ENCODE assay signal across 8 cellular contexts in genomic region chr9:129258124-129258822, GRCh38.
DNase-seq lines count a peak whose midpoint lies in the region; FAIRE-seq and TF ChIP-seq lines count a peak whose summit lies in the region.

No MANE protein-coding gene starts in this region.

- peak overlapping the region; percentile 33 for H3K4me3 ChIP-seq in BJ (ENCODE audit: low read depth, low read length)
- H3K4me3 ChIP-seq in HFF-Myc (replicated peaks; ENCODE audit: low read depth, low read length), result 0 out of 2 replicates have a peak overlapping the region, but pooled peaks have one; percentile 16
- no peak overlapping the region for H3K4me3 ChIP-seq in neuronal stem cell (ENCODE audit: low read length in 2 of 2)

- H3K4me1 Mint-ChIP-seq in activated naive CD4-positive, alpha-beta T cell treated with anti-CD3 and anti-CD28 coated beads, Interleukin-2, amount 10 ng/mL, durations not matched to agents 7 days and 5 days, result peaks cover 42% of the 10 kb centered on the region
- peaks cover 33% of the 10 kb centered on the region for H3K4me1 Mint-ChIP-seq in stimulated activated naive CD8-positive, alpha-beta T cell treated with anti-CD3 and anti-CD28 coated beads, Interleukin-15, Interleukin-2, amounts not matched to agents 100 ng/mL and 50 ng/mL, for 24 hours (ENCODE audit: low read depth)

- H3K9me3 ChIP-seq in neuronal stem cell (replicated peaks in 1 of 2; ENCODE audit: control insufficient read depth in 2 of 2, insufficient read depth in 1 of 2, low read depth in 1 of 2, low read length in 2 of 2), result peaks cover 0 to 10% of the 10 kb centered on the region in 2 donors

- WGBS in neuronal stem cell (ENCODE audit: extremely low coverage in 2 of 2, insufficient read length in 2 of 2, insufficient replicate concordance in 1 of 2), 2 donors, result no CpG with 5 or more reads among the region's 62 CpGs

- H4K91ac ChIP-seq in neuronal stem cell (ENCODE audit: low read depth, low read length, poor library complexity), result no peak overlapping the region

- no peaks in the 10 kb centered on the region for H3K36me3 Mint-ChIP-seq in activated naive CD4-positive, alpha-beta T cell treated with anti-CD3 and anti-CD28 coated beads, Interleukin-2, amount 10 ng/mL, durations not matched to agents 7 days and 5 days
- H3K36me3 Mint-ChIP-seq in stimulated activated naive CD8-positive, alpha-beta T cell treated with anti-CD3 and anti-CD28 coated beads, Interleukin-15, Interleukin-2, amounts not matched to agents 100 ng/mL and 50 ng/mL, for 24 hours (ENCODE audit: low read depth), result no peaks in the 10 kb centered on the region

- peak overlapping the region; percentile 45 for H3K4me2 ChIP-seq in neuronal stem cell (ENCODE audit: insufficient read depth, low read length, poor library complexity, severe bottlenecking)

- no peak overlapping the region for H2BK12ac ChIP-seq in neuronal stem cell (ENCODE audit: low read length)

- no peak overlapping the region for H2AK5ac ChIP-seq in neuronal stem cell (ENCODE audit: low read depth, low read length)

- H2BK120ac ChIP-seq in neuronal stem cell (ENCODE audit: low read depth, low read length), result no peak overlapping the region

- H3K27me3 ChIP-seq in BJ (ENCODE audit: control insufficient read depth, insufficient read depth, low read length) (no peaks in the 10 kb centered on the region; the same call in 1 of the 2 replicates), neuronal stem cell (ENCODE audit: control insufficient read depth in 3 of 3, insufficient read depth in 3 of 3, low read depth in 1 of 3, low read length in 3 of 3) (peaks cover 0 to 8% (median 6%) of the 10 kb centered on the region in 3 experiments)

- H3K18ac ChIP-seq in neuronal stem cell (ENCODE audit: low read length), result peak overlapping the region; percentile 29

- no peak overlapping the region for H2BK5ac ChIP-seq in neuronal stem cell (ENCODE audit: low read length)

- no peak overlapping the region for H3K9ac ChIP-seq in neuronal stem cell (ENCODE audit: low read depth, low read length, poor library complexity)

- no peak overlapping the region for H4K8ac ChIP-seq in neuronal stem cell (ENCODE audit: low read depth, low read length)

- POLR2A ChIA-PET in BJ (lab: Charles Lee), result interaction anchor here (0.6 kb wide), 1 partner anchor 50 kb away, joined by 3 read pairs; no protein-coding TSS in a partner anchor

- no peak overlapping the region for H3K14ac ChIP-seq in neuronal stem cell (ENCODE audit: low read length)

- H3K4me3 Mint-ChIP-seq in activated naive CD4-positive, alpha-beta T cell treated with anti-CD3 and anti-CD28 coated beads, Interleukin-2, amount 10 ng/mL, durations not matched to agents 7 days and 5 days, result peak overlapping the region; percentile 65
- H3K4me3 Mint-ChIP-seq in stimulated activated naive CD8-positive, alpha-beta T cell treated with anti-CD3 and anti-CD28 coated beads, Interleukin-15, Interleukin-2, amounts not matched to agents 100 ng/mL and 50 ng/mL, for 24 hours, result peak overlapping the region; percentile 27

- CTCF ChIA-PET in BJ (lab: Yijun Ruan, JAX), result no interaction called here
- CTCF ChIA-PET in activated naive CD4-positive, alpha-beta T cell treated with anti-CD3 and anti-CD28 coated beads, Interleukin-2, amount 10 ng/mL, durations not matched to agents 7 days and 5 days (lab: Charles Lee), result interaction anchor here (1.4 kb wide), 1 partner anchor 127 kb away, joined by 4 read pairs; no protein-coding TSS in a partner anchor

- TF ChIP-seq CTCF in BJ (IDR thresholded peaks at IDR 0.05; ENCODE audit: insufficient read depth, low read depth, low read length) (no peak), HFF-Myc (IDR thresholded peaks at IDR 0.05; ENCODE audit: low read depth, low read length, missing control alignments) (no peak)

- H3K4me1 ChIP-seq in neuronal stem cell (ENCODE audit: control insufficient read depth in 2 of 2, insufficient read depth in 1 of 2, low read depth in 1 of 2, low read length in 2 of 2), result peaks cover 10 to 16% of the 10 kb centered on the region in 2 donors

- H3K9me3 Mint-ChIP-seq in activated naive CD4-positive, alpha-beta T cell treated with anti-CD3 and anti-CD28 coated beads, Interleukin-2, amount 10 ng/mL, durations not matched to agents 7 days and 5 days, result no peaks in the 10 kb centered on the region
- H3K9me3 Mint-ChIP-seq in stimulated activated naive CD8-positive, alpha-beta T cell treated with anti-CD3 and anti-CD28 coated beads, Interleukin-15, Interleukin-2, amounts not matched to agents 100 ng/mL and 50 ng/mL, for 24 hours, result no peaks in the 10 kb centered on the region

- no peak overlapping the region for H3K4ac ChIP-seq in neuronal stem cell (ENCODE audit: low read length)

- FAIRE-seq in frontal cortex (lab: Jason Lieb, UNC), result no peak

- peaks cover 96% of the 10 kb centered on the region for H3K27me3 Mint-ChIP-seq in activated naive CD4-positive, alpha-beta T cell treated with anti-CD3 and anti-CD28 coated beads, Interleukin-2, amount 10 ng/mL, durations not matched to agents 7 days and 5 days
- peaks cover 36% of the 10 kb centered on the region for H3K27me3 Mint-ChIP-seq in stimulated activated naive CD8-positive, alpha-beta T cell treated with anti-CD3 and anti-CD28 coated beads, Interleukin-15, Interleukin-2, amounts not matched to agents 100 ng/mL and 50 ng/mL, for 24 hours

- H2AFZ ChIP-seq in neuronal stem cell (ENCODE audit: low read length), result peak overlapping the region; percentile 64

- H3K36me3 ChIP-seq in BJ (ENCODE audit: control insufficient read depth, insufficient read depth, low read length) (no peaks in the 10 kb centered on the region), neuronal stem cell (replicated peaks in 1 of 2; ENCODE audit: control insufficient read depth in 2 of 2, insufficient read depth in 2 of 2, low read length in 2 of 2) (no peaks in the 10 kb centered on the region)

- H3K79me1 ChIP-seq in neuronal stem cell (ENCODE audit: low read depth, low read length), result no peaks in the 10 kb centered on the region

- no peak for DNase-seq in BJ (ENCODE audit: low read depth)
- DNase-seq in HFF-Myc (ENCODE audit: extremely low read depth, low read depth), result peak; percentile 72
- peak; percentile 95 for DNase-seq in RPMI8226
- peak; percentile 92 for DNase-seq in activated naive CD4-positive, alpha-beta T cell treated with anti-CD3 and anti-CD28 coated beads, Interleukin-2, amount 10 ng/mL, durations not matched to agents 7 days and 5 days
- DNase-seq in frontal cortex (ENCODE audit: low spot score in 2 of 2), result peak; percentile 93 to 98
- DNase-seq in neuronal stem cell (ENCODE audit: low spot score), result peak; percentile 94
- no peak for DNase-seq in OCI-M1 (lab: John Stamatoyannopoulos, UW)

- H3K23ac ChIP-seq in neuronal stem cell (ENCODE audit: low read depth, low read length, poor library complexity), result no peak overlapping the region

- H2BK15ac ChIP-seq in neuronal stem cell (ENCODE audit: low read length), result no peak overlapping the region

- no peak overlapping the region for H3K27ac Mint-ChIP-seq in activated naive CD4-positive, alpha-beta T cell treated with anti-CD3 and anti-CD28 coated beads, Interleukin-2, amount 10 ng/mL, durations not matched to agents 7 days and 5 days
- no peak overlapping the region for H3K27ac Mint-ChIP-seq in stimulated activated naive CD8-positive, alpha-beta T cell treated with anti-CD3 and anti-CD28 coated beads, Interleukin-15, Interleukin-2, amounts not matched to agents 100 ng/mL and 50 ng/mL, for 24 hours

- no peak overlapping the region for H3K27ac ChIP-seq in neuronal stem cell (replicated peaks; ENCODE audit: low read length)

Comparison
In these comparisons a context has a peak if more than half of its experiments do, and no peak if none do; other contexts are left out.
1. DNase-seq: peak in HFF-Myc (single experiment), RPMI8226 (single experiment), activated naive CD4-positive, alpha-beta T cell treated with anti-CD3 and anti-CD28 coated beads, Interleukin-2, amount 10 ng/mL, durations not matched to agents 7 days and 5 days (single experiment), frontal cortex (2 of 2) and neuronal stem cell (single experiment); none in BJ (single experiment) and OCI-M1 (single experiment).
2. H3K4me3 ChIP-seq: peak in BJ (single experiment) and HFF-Myc (single experiment); none in neuronal stem cell (0 of 2).